Comparison of ENCODE assay signal across 1 cellular context in the genomic region with DNA sequence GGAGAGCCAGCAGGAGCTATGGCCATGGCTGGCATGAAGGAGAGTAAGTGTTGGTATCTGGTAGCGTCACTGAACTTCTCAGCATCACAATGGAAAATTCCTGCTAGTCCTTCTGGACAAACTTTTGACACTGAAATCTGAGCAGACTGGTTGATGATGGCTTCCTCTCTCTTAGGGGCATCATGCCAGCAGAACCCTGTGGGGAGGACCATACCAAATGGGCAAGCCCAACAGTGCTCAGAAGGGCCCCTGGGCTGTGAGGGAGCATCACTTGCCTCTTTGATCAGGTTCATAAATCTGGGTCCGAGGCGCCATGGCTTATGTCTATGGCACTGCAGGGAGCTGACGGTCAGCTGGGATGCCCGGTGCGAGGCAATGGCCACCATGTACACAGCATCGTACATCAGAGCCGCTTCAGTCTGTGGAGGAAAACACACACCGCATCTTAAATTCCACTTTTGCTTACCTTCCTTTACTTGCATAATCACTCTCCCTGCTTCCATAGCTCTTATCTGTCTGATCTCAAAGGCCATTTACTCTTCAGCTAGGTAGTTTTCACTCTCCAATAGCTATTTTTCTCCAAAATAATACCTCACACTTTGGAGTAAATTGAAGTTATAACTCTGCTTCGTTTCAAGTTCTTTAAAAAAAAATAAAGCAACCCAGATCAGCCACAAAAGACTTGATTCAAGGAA.
TF ChIP-seq lines count a peak whose summit lies in the region.

No MANE protein-coding gene starts in this region.

TF ChIP-seq in K562, 482 proteins besides CTCF, POLR2A, EP300 and RAD21 (continued from another document and continues in another):
- TF ChIP-seq ZNF644 (tag; IDR thresholded peaks at IDR 0.05; ENCODE audit: low read depth) (0 out of 2 replicates have a peak, but pooled peaks have one; percentile 14), GTF2E2 (tag; IDR thresholded peaks at IDR 0.05) (0 out of 2 replicates have a peak, but pooled peaks have one; percentile 21), GATA2 (CRISPR knock-in tag; IDR thresholded peaks at IDR 0.05) (peak; percentile 54; the same call in 1 of the 2 replicates), SNRNP70 (optimal IDR thresholded peaks at IDR 0.05; ENCODE audit: low read depth, low read length) (no peak), CREB1 (IDR thresholded peaks at IDR 0.05) (no peak), CREB1 (CRISPR knock-in tag; IDR thresholded peaks at IDR 0.05) (no peak), PCBP1 (IDR thresholded peaks at IDR 0.05; ENCODE audit: low read depth, low read length, poor library complexity, severe bottlenecking) (no peak), ZBTB8A (IDR thresholded peaks at IDR 0.05; ENCODE audit: partially characterized antibody) (no peak), CHD2 (IDR thresholded peaks at IDR 0.05; ENCODE audit: low read depth, low read length) (no peak), HDAC1 (IDR thresholded peaks at IDR 0.05) (no peak), CBX2 (IDR thresholded peaks at IDR 0.05; ENCODE audit: insufficient read depth, low read length, poor library complexity, severe bottlenecking) (no peak), THRAP3 (IDR thresholded peaks at IDR 0.05; ENCODE audit: borderline replicate concordance) (no peak), HMG20A (CRISPR knock-in tag; conservative IDR thresholded peaks at IDR 0.05) (no peak), ELF1 (tag; IDR thresholded peaks at IDR 0.05) (no peak), CC2D1A (IDR thresholded peaks at IDR 0.05) (no peak), BRCA1 (IDR thresholded peaks at IDR 0.05) (no peak), BRCA1 (CRISPR knock-in tag; IDR thresholded peaks at IDR 0.05) (no peak), POLR3A (IDR thresholded peaks at IDR 0.05; ENCODE audit: borderline replicate concordance, extremely low read depth, insufficient read depth, insufficient read length) (no peak), ZNF212 (CRISPR knock-in tag; IDR thresholded peaks at IDR 0.05) (no peak), ZNF76 (CRISPR knock-in tag; IDR thresholded peaks at IDR 0.05; ENCODE audit: borderline replicate concordance) (peak; percentile 83), SLC30A9 (CRISPR knock-in tag; IDR thresholded peaks at IDR 0.05) (no peak), KLF6 (CRISPR knock-in tag; IDR thresholded peaks at IDR 0.05; ENCODE audit: borderline replicate concordance) (peak; percentile 12; the same call in 1 of the 2 replicates), PURB (CRISPR knock-in tag; IDR thresholded peaks at IDR 0.05; ENCODE audit: low read depth) (no peak), ZFPM2 (CRISPR knock-in tag; IDR thresholded peaks at IDR 0.05) (no peak), NCOA4 (IDR thresholded peaks at IDR 0.05; ENCODE audit: partially characterized antibody) (no peak), NFE2L1 (tag; IDR thresholded peaks at IDR 0.05; ENCODE audit: borderline replicate concordance, low read depth) (no peak), TGIF2 (CRISPR knock-in tag; IDR thresholded peaks at IDR 0.05) (no peak), POU5F1 (IDR thresholded peaks at IDR 0.05; ENCODE audit: borderline replicate concordance, low read depth, low read length, partially characterized antibody) (no peak), NFRKB (IDR thresholded peaks at IDR 0.05; ENCODE audit: low read depth) (peak; percentile 72), RBM22 (IDR thresholded peaks at IDR 0.05; ENCODE audit: low read depth, low read length, poor library complexity, severe bottlenecking) (no peak), TEAD4 (IDR thresholded peaks at IDR 0.05; ENCODE audit: low read length) (no peak), TEAD4 (CRISPR knock-in tag; IDR thresholded peaks at IDR 0.05; ENCODE audit: borderline replicate concordance) (no peak), CBFA2T3 (IDR thresholded peaks at IDR 0.05) (no peak), LCOR (CRISPR knock-in tag; IDR thresholded peaks at IDR 0.05) (no peak), ZNF224 (CRISPR knock-in tag; IDR thresholded peaks at IDR 0.05) (no peak), SREBF1 (IDR thresholded peaks at IDR 0.05; ENCODE audit: borderline replicate concordance, low read depth, low read length) (no peak), MEF2A (IDR thresholded peaks at IDR 0.05; ENCODE audit: control insufficient read depth, low read depth, low read length) (no peak), SMARCA5 (IDR thresholded peaks at IDR 0.05) (no peak), PHTF2 (CRISPR knock-in tag; IDR thresholded peaks at IDR 0.05) (no peak), KDM2B (CRISPR knock-in tag; IDR thresholded peaks at IDR 0.05) (no peak), HDAC8 (tag; IDR thresholded peaks at IDR 0.05) (peak; percentile 93), DACH1 (IDR thresholded peaks at IDR 0.05; ENCODE audit: partially characterized antibody) (no peak)
- TF ChIP-seq, protein P1, sequence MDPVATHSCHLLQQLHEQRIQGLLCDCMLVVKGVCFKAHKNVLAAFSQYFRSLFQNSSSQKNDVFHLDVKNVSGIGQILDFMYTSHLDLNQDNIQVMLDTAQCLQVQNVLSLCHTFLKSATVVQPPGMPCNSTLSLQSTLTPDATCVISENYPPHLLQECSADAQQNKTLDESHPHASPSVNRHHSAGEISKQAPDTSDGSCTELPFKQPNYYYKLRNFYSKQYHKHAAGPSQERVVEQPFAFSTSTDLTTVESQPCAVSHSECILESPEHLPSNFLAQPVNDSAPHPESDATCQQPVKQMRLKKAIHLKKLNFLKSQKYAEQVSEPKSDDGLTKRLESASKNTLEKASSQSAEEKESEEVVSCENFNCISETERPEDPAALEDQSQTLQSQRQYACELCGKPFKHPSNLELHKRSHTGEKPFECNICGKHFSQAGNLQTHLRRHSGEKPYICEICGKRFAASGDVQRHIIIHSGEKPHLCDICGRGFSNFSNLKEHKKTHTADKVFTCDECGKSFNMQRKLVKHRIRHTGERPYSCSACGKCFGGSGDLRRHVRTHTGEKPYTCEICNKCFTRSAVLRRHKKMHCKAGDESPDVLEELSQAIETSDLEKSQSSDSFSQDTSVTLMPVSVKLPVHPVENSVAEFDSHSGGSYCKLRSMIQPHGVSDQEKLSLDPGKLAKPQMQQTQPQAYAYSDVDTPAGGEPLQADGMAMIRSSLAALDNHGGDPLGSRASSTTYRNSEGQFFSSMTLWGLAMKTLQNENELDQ (CRISPR knock-in tag; IDR thresholded peaks at IDR 0.05; ENCODE audit: borderline replicate concordance) = no peak
- TF ChIP-seq, protein P2, sequence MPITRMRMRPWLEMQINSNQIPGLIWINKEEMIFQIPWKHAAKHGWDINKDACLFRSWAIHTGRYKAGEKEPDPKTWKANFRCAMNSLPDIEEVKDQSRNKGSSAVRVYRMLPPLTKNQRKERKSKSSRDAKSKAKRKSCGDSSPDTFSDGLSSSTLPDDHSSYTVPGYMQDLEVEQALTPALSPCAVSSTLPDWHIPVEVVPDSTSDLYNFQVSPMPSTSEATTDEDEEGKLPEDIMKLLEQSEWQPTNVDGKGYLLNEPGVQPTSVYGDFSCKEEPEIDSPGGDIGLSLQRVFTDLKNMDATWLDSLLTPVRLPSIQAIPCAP (CRISPR knock-in tag; IDR thresholded peaks at IDR 0.05; ENCODE audit: borderline replicate concordance) = no peak
- TF ChIP-seq, protein P3, sequence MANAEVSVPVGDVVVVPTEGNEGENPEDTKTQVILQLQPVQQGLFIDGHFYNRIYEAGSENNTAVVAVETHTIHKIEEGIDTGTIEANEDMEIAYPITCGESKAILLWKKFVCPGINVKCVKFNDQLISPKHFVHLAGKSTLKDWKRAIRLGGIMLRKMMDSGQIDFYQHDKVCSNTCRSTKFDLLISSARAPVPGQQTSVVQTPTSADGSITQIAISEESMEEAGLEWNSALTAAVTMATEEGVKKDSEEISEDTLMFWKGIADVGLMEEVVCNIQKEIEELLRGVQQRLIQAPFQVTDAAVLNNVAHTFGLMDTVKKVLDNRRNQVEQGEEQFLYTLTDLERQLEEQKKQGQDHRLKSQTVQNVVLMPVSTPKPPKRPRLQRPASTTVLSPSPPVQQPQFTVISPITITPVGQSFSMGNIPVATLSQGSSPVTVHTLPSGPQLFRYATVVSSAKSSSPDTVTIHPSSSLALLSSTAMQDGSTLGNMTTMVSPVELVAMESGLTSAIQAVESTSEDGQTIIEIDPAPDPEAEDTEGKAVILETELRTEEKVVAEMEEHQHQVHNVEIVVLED (CRISPR knock-in tag; IDR thresholded peaks at IDR 0.05) = no peak
- TF ChIP-seq, protein P4, sequence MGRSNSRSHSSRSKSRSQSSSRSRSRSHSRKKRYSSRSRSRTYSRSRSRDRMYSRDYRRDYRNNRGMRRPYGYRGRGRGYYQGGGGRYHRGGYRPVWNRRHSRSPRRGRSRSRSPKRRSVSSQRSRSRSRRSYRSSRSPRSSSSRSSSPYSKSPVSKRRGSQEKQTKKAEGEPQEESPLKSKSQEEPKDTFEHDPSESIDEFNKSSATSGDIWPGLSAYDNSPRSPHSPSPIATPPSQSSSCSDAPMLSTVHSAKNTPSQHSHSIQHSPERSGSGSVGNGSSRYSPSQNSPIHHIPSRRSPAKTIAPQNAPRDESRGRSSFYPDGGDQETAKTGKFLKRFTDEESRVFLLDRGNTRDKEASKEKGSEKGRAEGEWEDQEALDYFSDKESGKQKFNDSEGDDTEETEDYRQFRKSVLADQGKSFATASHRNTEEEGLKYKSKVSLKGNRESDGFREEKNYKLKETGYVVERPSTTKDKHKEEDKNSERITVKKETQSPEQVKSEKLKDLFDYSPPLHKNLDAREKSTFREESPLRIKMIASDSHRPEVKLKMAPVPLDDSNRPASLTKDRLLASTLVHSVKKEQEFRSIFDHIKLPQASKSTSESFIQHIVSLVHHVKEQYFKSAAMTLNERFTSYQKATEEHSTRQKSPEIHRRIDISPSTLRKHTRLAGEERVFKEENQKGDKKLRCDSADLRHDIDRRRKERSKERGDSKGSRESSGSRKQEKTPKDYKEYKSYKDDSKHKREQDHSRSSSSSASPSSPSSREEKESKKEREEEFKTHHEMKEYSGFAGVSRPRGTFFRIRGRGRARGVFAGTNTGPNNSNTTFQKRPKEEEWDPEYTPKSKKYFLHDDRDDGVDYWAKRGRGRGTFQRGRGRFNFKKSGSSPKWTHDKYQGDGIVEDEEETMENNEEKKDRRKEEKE (IDR thresholded peaks at IDR 0.05; ENCODE audit: borderline replicate concordance in 1 of 2, control insufficient read depth in 1 of 2, low read depth in 2 of 2, low read length in 1 of 2) = no peak
- TF ChIP-seq, protein P5, sequence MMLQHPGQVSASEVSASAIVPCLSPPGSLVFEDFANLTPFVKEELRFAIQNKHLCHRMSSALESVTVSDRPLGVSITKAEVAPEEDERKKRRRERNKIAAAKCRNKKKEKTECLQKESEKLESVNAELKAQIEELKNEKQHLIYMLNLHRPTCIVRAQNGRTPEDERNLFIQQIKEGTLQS (IDR thresholded peaks at IDR 0.05) = 0 out of 2 replicates have a peak, but pooled peaks have one; percentile 7
- TF ChIP-seq, protein P5 (CRISPR knock-in tag; conservative IDR thresholded peaks at IDR 0.05) = no peak
- TF ChIP-seq, protein P6, sequence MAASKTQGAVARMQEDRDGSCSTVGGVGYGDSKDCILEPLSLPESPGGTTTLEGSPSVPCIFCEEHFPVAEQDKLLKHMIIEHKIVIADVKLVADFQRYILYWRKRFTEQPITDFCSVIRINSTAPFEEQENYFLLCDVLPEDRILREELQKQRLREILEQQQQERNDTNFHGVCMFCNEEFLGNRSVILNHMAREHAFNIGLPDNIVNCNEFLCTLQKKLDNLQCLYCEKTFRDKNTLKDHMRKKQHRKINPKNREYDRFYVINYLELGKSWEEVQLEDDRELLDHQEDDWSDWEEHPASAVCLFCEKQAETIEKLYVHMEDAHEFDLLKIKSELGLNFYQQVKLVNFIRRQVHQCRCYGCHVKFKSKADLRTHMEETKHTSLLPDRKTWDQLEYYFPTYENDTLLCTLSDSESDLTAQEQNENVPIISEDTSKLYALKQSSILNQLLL (CRISPR knock-in tag; IDR thresholded peaks at IDR 0.05; ENCODE audit: borderline replicate concordance) = no peak
- TF ChIP-seq, protein P7, sequence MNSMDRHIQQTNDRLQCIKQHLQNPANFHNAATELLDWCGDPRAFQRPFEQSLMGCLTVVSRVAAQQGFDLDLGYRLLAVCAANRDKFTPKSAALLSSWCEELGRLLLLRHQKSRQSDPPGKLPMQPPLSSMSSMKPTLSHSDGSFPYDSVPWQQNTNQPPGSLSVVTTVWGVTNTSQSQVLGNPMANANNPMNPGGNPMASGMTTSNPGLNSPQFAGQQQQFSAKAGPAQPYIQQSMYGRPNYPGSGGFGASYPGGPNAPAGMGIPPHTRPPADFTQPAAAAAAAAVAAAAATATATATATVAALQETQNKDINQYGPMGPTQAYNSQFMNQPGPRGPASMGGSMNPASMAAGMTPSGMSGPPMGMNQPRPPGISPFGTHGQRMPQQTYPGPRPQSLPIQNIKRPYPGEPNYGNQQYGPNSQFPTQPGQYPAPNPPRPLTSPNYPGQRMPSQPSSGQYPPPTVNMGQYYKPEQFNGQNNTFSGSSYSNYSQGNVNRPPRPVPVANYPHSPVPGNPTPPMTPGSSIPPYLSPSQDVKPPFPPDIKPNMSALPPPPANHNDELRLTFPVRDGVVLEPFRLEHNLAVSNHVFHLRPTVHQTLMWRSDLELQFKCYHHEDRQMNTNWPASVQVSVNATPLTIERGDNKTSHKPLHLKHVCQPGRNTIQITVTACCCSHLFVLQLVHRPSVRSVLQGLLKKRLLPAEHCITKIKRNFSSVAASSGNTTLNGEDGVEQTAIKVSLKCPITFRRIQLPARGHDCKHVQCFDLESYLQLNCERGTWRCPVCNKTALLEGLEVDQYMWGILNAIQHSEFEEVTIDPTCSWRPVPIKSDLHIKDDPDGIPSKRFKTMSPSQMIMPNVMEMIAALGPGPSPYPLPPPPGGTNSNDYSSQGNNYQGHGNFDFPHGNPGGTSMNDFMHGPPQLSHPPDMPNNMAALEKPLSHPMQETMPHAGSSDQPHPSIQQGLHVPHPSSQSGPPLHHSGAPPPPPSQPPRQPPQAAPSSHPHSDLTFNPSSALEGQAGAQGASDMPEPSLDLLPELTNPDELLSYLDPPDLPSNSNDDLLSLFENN (IDR thresholded peaks at IDR 0.05; ENCODE audit: low read depth in 2 of 2, low read length in 2 of 2) = no peak
- TF ChIP-seq, protein P8, sequence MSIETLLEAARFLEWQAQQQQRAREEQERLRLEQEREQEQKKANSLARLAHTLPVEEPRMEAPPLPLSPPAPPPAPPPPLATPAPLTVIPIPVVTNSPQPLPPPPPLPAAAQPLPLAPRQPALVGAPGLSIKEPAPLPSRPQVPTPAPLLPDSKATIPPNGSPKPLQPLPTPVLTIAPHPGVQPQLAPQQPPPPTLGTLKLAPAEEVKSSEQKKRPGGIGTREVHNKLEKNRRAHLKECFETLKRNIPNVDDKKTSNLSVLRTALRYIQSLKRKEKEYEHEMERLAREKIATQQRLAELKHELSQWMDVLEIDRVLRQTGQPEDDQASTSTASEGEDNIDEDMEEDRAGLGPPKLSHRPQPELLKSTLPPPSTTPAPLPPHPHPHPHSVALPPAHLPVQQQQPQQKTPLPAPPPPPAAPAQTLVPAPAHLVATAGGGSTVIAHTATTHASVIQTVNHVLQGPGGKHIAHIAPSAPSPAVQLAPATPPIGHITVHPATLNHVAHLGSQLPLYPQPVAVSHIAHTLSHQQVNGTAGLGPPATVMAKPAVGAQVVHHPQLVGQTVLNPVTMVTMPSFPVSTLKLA (conservative IDR thresholded peaks at IDR 0.05) = no peak
- TF ChIP-seq, protein P9, sequence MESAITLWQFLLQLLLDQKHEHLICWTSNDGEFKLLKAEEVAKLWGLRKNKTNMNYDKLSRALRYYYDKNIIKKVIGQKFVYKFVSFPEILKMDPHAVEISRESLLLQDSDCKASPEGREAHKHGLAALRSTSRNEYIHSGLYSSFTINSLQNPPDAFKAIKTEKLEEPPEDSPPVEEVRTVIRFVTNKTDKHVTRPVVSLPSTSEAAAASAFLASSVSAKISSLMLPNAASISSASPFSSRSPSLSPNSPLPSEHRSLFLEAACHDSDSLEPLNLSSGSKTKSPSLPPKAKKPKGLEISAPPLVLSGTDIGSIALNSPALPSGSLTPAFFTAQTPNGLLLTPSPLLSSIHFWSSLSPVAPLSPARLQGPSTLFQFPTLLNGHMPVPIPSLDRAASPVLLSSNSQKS (CRISPR knock-in tag; IDR thresholded peaks at IDR 0.05) = no peak
